33 cellular contexts compared by ENCODE assay signal in the genomic region with DNA sequence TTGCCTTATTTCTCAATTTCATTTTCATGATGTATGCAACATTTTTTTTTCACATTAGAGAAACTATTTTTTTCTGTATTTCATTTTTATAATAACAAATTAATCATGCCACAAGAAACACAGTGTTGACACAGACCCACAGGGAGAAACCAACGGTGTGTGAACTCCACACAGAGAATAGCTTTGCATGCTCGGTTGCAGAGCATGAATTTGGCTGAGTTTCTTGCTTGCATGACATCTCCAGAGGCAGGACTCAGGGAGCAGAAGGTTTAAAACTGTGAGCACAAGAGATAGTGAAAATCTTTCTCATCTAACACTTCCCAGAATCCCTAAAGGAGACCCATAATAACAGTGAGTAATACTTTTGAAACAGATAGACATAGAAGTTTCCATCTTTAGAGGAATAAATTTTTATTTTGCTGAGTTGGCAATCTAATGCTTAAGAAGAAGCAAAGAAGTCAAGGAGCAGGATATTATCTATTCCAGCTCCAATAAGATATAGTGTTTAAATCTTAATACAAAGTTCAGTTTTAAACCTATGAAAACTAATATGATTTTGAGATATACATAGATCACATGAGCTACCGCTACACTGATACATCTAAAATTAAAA.
DNase-seq lines count a peak whose midpoint lies in the region; ATAC-seq, FAIRE-seq and TF ChIP-seq lines count a peak whose summit lies in the region.
"Had no signal": no experiment of that assay in that cellular context is flagged by ENCODE, and none has a peak within 500 bp of the region (broad histone marks: within the 10 kb centered on the region; RNA-seq: fewer than 3 reads in every experiment).

No MANE protein-coding gene starts in this region.

- CTCF ChIA-PET in H1 (lab: Charles Lee; ENCODE audit: partially characterized antibody): no interaction called here

- no peak overlapping the region for H4K8ac ChIP-seq in H1 (ENCODE audit: extremely low read depth, insufficient read depth, low read length)

- WGBS in H1 (ENCODE audit: extremely low coverage in 1 of 2, insufficient coverage in 1 of 2, insufficient read length in 1 of 2, insufficient replicate concordance in 2 of 2, low coverage in 1 of 2, low lambda C conversion rate in 2 of 2, missing lambda C conversion rate in 1 of 2), 2 experiments: 74% methylated on average over 3 of the region's 3 CpGs; no CpG with 5 or more reads in 1 of the 2 experiments

- H3K9ac ChIP-seq in BLaER1: no peak overlapping the region
- no peak overlapping the region for H3K9ac ChIP-seq in H1 (replicated peaks in 1 of 4; ENCODE audit: extremely low read depth in 1 of 4, low read depth in 3 of 4, low read length in 3 of 4)

- no peaks in the 10 kb centered on the region for H3K4me1 Mint-ChIP-seq in nephron progenitor cell
- no peaks in the 10 kb centered on the region for H3K4me1 Mint-ChIP-seq in T-helper 2 cell treated with Interferon-gamma antibody and Interleukin-4, amounts not matched to agents 5 μg/mL and 100 μg/mL, for 36 hours (ENCODE audit: low read depth)
- H3K4me1 Mint-ChIP-seq: activated CD4-positive, alpha-beta memory T cell treated with anti-CD3 and anti-CD28 coated beads, Interleukin-2, amount 10 ng/mL, durations not matched to agents 7 days and 5 days had no signal

- H3K79me1 ChIP-seq in H1 (ENCODE audit: low read depth, low read length): no peaks in the 10 kb centered on the region

- no peak for TF ChIP-seq EP300 in H1 (IDR thresholded peaks at IDR 0.05; ENCODE audit: borderline replicate concordance in 1 of 2, low read depth in 2 of 2, low read length in 2 of 2)

- no peaks in the 10 kb centered on the region for H3K36me3 Mint-ChIP-seq in nephron progenitor cell (ENCODE audit: low read depth)
- H3K36me3 Mint-ChIP-seq in T-helper 2 cell treated with Interferon-gamma antibody and Interleukin-4, amounts not matched to agents 5 μg/mL and 100 μg/mL, for 36 hours (ENCODE audit: low read depth): no peaks in the 10 kb centered on the region
- H3K36me3 Mint-ChIP-seq: IgD-negative memory B cell had no signal

- TF ChIP-seq POLR2A in H1 (IDR thresholded peaks at IDR 0.05; ENCODE audit: control extremely low read depth in 1 of 2, low read depth in 2 of 2, low read length in 2 of 2) (no peak), H54 (IDR thresholded peaks at IDR 0.05; ENCODE audit: low read depth, low read length) (no peak)

- no peak overlapping the region for H2AK5ac ChIP-seq in H1 (ENCODE audit: low read depth, low read length)

- no peak overlapping the region for H3K18ac ChIP-seq in H1 (ENCODE audit: extremely low read depth, low read length)

- H3K27ac Mint-ChIP-seq in nephron progenitor cell: no peak overlapping the region
- no peak overlapping the region for H3K27ac Mint-ChIP-seq in T-helper 2 cell treated with Interferon-gamma antibody and Interleukin-4, amounts not matched to agents 5 μg/mL and 100 μg/mL, for 36 hours
- H3K27ac Mint-ChIP-seq: activated CD4-positive, alpha-beta memory T cell treated with anti-CD3 and anti-CD28 coated beads, Interleukin-2, amount 10 ng/mL, durations not matched to agents 7 days and 5 days; activated naive CD4-positive, alpha-beta T cell treated with anti-CD3 and anti-CD28 coated beads for 36 hours; IgD-negative memory B cell had no signal

- no peak for FAIRE-seq in H1 (lab: Jason Lieb, UNC)
- FAIRE-seq in H54 (lab: Jason Lieb, UNC): no peak
- FAIRE-seq: GM12892 had no signal

- no peak for TF ChIP-seq RAD21 in H1 (IDR thresholded peaks at IDR 0.05 in 1 of 2, conservative IDR thresholded peaks at IDR 0.05 in 1 of 2; ENCODE audit: low read depth in 2 of 2, low read length in 2 of 2)

- H4K91ac ChIP-seq in H1 (replicated peaks; ENCODE audit: insufficient read length, low read length): no peak overlapping the region

- no peak overlapping the region for H3K4ac ChIP-seq in H1 (replicated peaks; ENCODE audit: insufficient read length, low read depth, low read length)

- no peak overlapping the region for H3K27ac ChIP-seq in BLaER1
- no peak overlapping the region for H3K27ac ChIP-seq in H1 (ENCODE audit: low read depth, low read length)
- H3K27ac ChIP-seq: adrenal gland, brain microvascular endothelial cell, dorsolateral prefrontal cortex, gastroesophageal sphincter, left ventricle myocardium inferior, stomach, uterus had no signal

- TF ChIP-seq CTCF in H1 (IDR thresholded peaks at IDR 0.05; ENCODE audit: control extremely low read depth in 1 of 3, insufficient read depth in 1 of 3, low read depth in 1 of 3, low read length in 3 of 3) (no peak), nephron progenitor cell (IDR thresholded peaks at IDR 0.05) (no peak)

- H2BK120ac ChIP-seq in H1 (replicated peaks; ENCODE audit: low read depth, low read length): no peak overlapping the region

- no peak overlapping the region for H2AFZ ChIP-seq in H1 (ENCODE audit: low read length)

- no peak overlapping the region for H3K14ac ChIP-seq in H1 (ENCODE audit: insufficient read length)

- no peaks in the 10 kb centered on the region for H3K36me3 ChIP-seq in BLaER1
- no peaks in the 10 kb centered on the region for H3K36me3 ChIP-seq in H1 (ENCODE audit: control insufficient read depth in 2 of 4, insufficient read depth in 4 of 4, low read length in 3 of 4)
- H3K36me3 ChIP-seq: adrenal gland, brain microvascular endothelial cell, gastroesophageal sphincter, HAP-1, left ventricle myocardium inferior, stomach, uterus had no signal

- H3K4me3 ChIP-seq in BLaER1 (no peak overlapping the region), H1 (ENCODE audit: extremely low read depth in 1 of 4, insufficient read depth in 2 of 4, low read depth in 3 of 4, low read length in 4 of 4) (no peak overlapping the region)
- H3K4me3 ChIP-seq: adrenal gland, dorsolateral prefrontal cortex, gastroesophageal sphincter, HAP-1, left ventricle myocardium inferior, stomach, uterus had no signal

- no peak overlapping the region for H2BK5ac ChIP-seq in H1 (ENCODE audit: low read depth, low read length)

- H4K20me1 ChIP-seq in BLaER1 (no peaks in the 10 kb centered on the region), H1 (replicated peaks in 1 of 2; ENCODE audit: control insufficient read depth in 1 of 2, insufficient read depth in 2 of 2, low read length in 2 of 2) (no peaks in the 10 kb centered on the region)

- H2BK20ac ChIP-seq in H1 (ENCODE audit: low read length): no peak overlapping the region

- H3K9me3 Mint-ChIP-seq in nephron progenitor cell: peaks cover 41% of the 10 kb centered on the region
- H3K9me3 Mint-ChIP-seq in T-helper 2 cell treated with Interferon-gamma antibody and Interleukin-4, amounts not matched to agents 5 μg/mL and 100 μg/mL, for 36 hours: no peaks in the 10 kb centered on the region
- H3K9me3 Mint-ChIP-seq: activated naive CD4-positive, alpha-beta T cell treated with anti-CD3 and anti-CD28 coated beads for 36 hours; IgD-negative memory B cell had no signal

- no peaks in the 10 kb centered on the region for H3K23me2 ChIP-seq in H1 (ENCODE audit: low read depth, low read length)

- no peak overlapping the region for H3K56ac ChIP-seq in H1 (replicated peaks; ENCODE audit: insufficient read length, low read depth, low read length)

- no peak overlapping the region for H2BK15ac ChIP-seq in H1 (ENCODE audit: low read length)

- no peak for ATAC-seq in Right ventricle myocardium inferior
- ATAC-seq: gastroesophageal sphincter, Panc1, sciatic nerve had no signal

- H3K27me3 Mint-ChIP-seq in nephron progenitor cell (ENCODE audit: low read depth, poor library complexity): peaks cover 3% of the 10 kb centered on the region
- no peaks in the 10 kb centered on the region for H3K27me3 Mint-ChIP-seq in T-helper 2 cell treated with Interferon-gamma antibody and Interleukin-4, amounts not matched to agents 5 μg/mL and 100 μg/mL, for 36 hours (ENCODE audit: low read depth)
- H3K27me3 Mint-ChIP-seq: activated CD4-positive, alpha-beta memory T cell treated with anti-CD3 and anti-CD28 coated beads, Interleukin-2, amount 10 ng/mL, durations not matched to agents 7 days and 5 days; IgD-negative memory B cell had no signal

- H3K27me3 ChIP-seq in BLaER1 (no peaks in the 10 kb centered on the region), H1 (replicated peaks in 1 of 4; ENCODE audit: control insufficient read depth in 3 of 4, extremely low read depth in 1 of 4, insufficient read depth in 3 of 4, low read length in 3 of 4) (no peaks in the 10 kb centered on the region; a peak in 1 of 7 replicates)
- H3K27me3 ChIP-seq: adrenal gland, brain microvascular endothelial cell, gastroesophageal sphincter, stomach, uterus had no signal

- H3K23ac ChIP-seq in H1 (ENCODE audit: insufficient read length): no peak overlapping the region

- H4K5ac ChIP-seq in H1 (ENCODE audit: insufficient read length, low read depth, low read length): no peak overlapping the region

- no peaks in the 10 kb centered on the region for H3K79me2 ChIP-seq in H1 (ENCODE audit: control insufficient read depth in 1 of 2, insufficient read depth in 2 of 2, low read length in 2 of 2)

- no peak overlapping the region for H2BK12ac ChIP-seq in H1 (ENCODE audit: low read depth, low read length)

- DNase-seq in NCI-H526 treated with DMSO at 0.1 percent for 48 hours (lab: John Stamatoyannopoulos, UW) (peak; percentile 35), H1 (ENCODE audit: low read depth in 1 of 2, low spot score in 2 of 2) (no peak), nephron progenitor cell (peak; percentile 1), H54 (ENCODE audit: insufficient read length, low spot score) (no peak), Right ventricle myocardium inferior (ENCODE audit: missing footprints) (no peak), HPDE6-E6E7 (ENCODE audit: extremely low spot score) (no peak)
- DNase-seq in T-helper 2 cell treated with Interferon-gamma antibody and Interleukin-4, amounts not matched to agents 5 μg/mL and 100 μg/mL, for 36 hours (ENCODE audit: low spot score): no peak
- DNase-seq: activated CD4-positive, alpha-beta memory T cell treated with anti-CD3 and anti-CD28 coated beads, Interleukin-2, amount 10 ng/mL, durations not matched to agents 7 days and 5 days; activated CD8-positive, alpha-beta memory T cell treated with anti-CD3 and anti-CD28 coated beads, Interleukin-2, amount 50 U/mL, for 4 hours; activated naive CD4-positive, alpha-beta T cell treated with anti-CD3 and anti-CD28 coated beads for 36 hours; adrenal gland; brain microvascular endothelial cell; DMS53; dorsolateral prefrontal cortex; hippocampal formation; left ventricle myocardium inferior; mesendoderm; NCI-H1048; NCI-H187; NCI-H2171; NCI-H524 treated with DMSO at 0.1 percent for 48 hours; posterior cingulate gyrus; SHP77; stimulated activated CD4-positive, alpha-beta T cell treated with anti-CD3 and anti-CD28 coated beads, Interleukin-4, amount 100 ng/mL, for 1 hour; stomach; uterus had no signal

- H3K4me1 ChIP-seq in BLaER1: peaks cover 34% of the 10 kb centered on the region
- H3K4me1 ChIP-seq in H1 (replicated peaks in 1 of 4; ENCODE audit: control insufficient read depth in 3 of 4, insufficient read depth in 4 of 4, low read length in 3 of 4): no peaks in the 10 kb centered on the region
- H3K4me1 ChIP-seq: adrenal gland, gastroesophageal sphincter, HAP-1, left ventricle myocardium inferior, stomach, uterus had no signal

- POLR2A ChIA-PET in H1 (lab: Charles Lee; ENCODE audit: partially characterized antibody): no interaction called here

- peak overlapping the region; percentile 72 for H3K4me2 ChIP-seq in BLaER1
- H3K4me2 ChIP-seq in H1 (ENCODE audit: insufficient read depth in 1 of 2, low read depth in 2 of 2, low read length in 2 of 2): no peak overlapping the region

- H3K4me3 Mint-ChIP-seq in nephron progenitor cell: no peak overlapping the region
- H3K4me3 Mint-ChIP-seq in T-helper 2 cell treated with Interferon-gamma antibody and Interleukin-4, amounts not matched to agents 5 μg/mL and 100 μg/mL, for 36 hours: no peak overlapping the region
- H3K4me3 Mint-ChIP-seq: activated CD4-positive, alpha-beta memory T cell treated with anti-CD3 and anti-CD28 coated beads, Interleukin-2, amount 10 ng/mL, durations not matched to agents 7 days and 5 days; activated naive CD4-positive, alpha-beta T cell treated with anti-CD3 and anti-CD28 coated beads for 36 hours; IgD-negative memory B cell had no signal

- intact Hi-C loops in Right ventricle myocardium inferior (cut with DNase I): no loop called here

- H3K9me3 ChIP-seq in BLaER1: no peaks in the 10 kb centered on the region
- H3K9me3 ChIP-seq in H1 (ENCODE audit: insufficient read depth in 2 of 2, low read depth in 1 of 2, low read length in 1 of 2): peaks cover 6 to 35% of the 10 kb centered on the region in 2 experiments; a peak in 2 of 4 replicates
- H3K9me3 ChIP-seq: adrenal gland, gastroesophageal sphincter, HAP-1, left ventricle myocardium inferior, stomach, uterus had no signal

Comparison
In these comparisons a context has a peak if more than half of its experiments do, and no peak if none do; other contexts are left out.
1. DNase-seq: peak in NCI-H526 treated with DMSO at 0.1 percent for 48 hours (single experiment) and nephron progenitor cell (single experiment); none in H1 (0 of 2), H54 (single experiment), Right ventricle myocardium inferior (single experiment), HPDE6-E6E7 (single experiment) and T-helper 2 cell treated with Interferon-gamma antibody and Interleukin-4, amounts not matched to agents 5 μg/mL and 100 μg/mL, for 36 hours (single experiment).